Comparison of ENCODE assay signal across 8 cellular contexts in the genomic region with DNA sequence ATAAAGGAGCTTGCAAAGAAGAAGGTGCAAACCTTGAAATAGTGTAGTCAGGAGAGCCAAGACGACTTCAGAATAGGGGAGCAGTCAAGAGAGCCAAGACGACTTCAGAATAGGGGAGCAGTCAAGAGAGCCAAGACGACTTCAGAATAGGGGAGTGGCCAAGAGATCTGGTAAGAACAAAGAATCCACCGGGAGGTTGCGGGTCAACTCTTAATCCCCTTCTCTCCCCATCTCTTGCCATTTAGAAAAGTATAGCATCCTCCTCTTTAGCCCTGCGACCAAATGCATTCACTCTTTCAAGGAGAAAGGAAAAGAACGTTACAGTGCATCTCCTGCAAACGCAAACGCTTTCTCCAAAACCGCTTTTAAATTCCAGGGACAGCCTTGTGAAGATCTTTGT. TPM values are rescaled to one million over a fixed set of nuclear protein-coding genes. Genes with fewer than 3 reads are reported as not detected.
DNase-seq lines count a peak whose midpoint lies in the region; ATAC-seq lines count a peak whose summit lies in the region.

No MANE protein-coding gene starts in this region.

- peak overlapping the region; percentile 67 for H3K27ac ChIP-seq in stomach smooth muscle (ENCODE audit: low read length)

- peaks cover 7 to 11% of the 10 kb centered on the region in 2 donors for H3K36me3 ChIP-seq in stomach smooth muscle (ENCODE audit: control insufficient read depth in 2 of 2, insufficient read depth in 2 of 2, low read length in 2 of 2)

- H3K9ac ChIP-seq in stomach smooth muscle (ENCODE audit: low read length in 2 of 2): peak overlapping the region; percentile 74 to 79

- peak overlapping the region; percentile 89 for H3K4me3 Mint-ChIP-seq in T-helper 1 cell treated with Interleukin-12 subunit alpha and Interleukin-12 subunit beta and Interleukin-4 antibody, amounts not matched to agents 30 μg/mL and 1 μg/mL, for 36 hours
- H3K4me3 Mint-ChIP-seq in activated T-cell treated with anti-CD3 and anti-CD28 coated beads, Interleukin-2, amount 50 U/mL, for 72 hours: peak overlapping the region; percentile 92 to 95

- no peak for ATAC-seq in activated T-cell treated with anti-CD3 and anti-CD28 coated beads, Interleukin-2, amount 50 U/mL, for 72 hours (replicated peaks in 1 of 2)

- no peaks in the 10 kb centered on the region for H3K27me3 Mint-ChIP-seq in T-helper 1 cell treated with Interleukin-12 subunit alpha and Interleukin-12 subunit beta and Interleukin-4 antibody, amounts not matched to agents 30 μg/mL and 1 μg/mL, for 36 hours (ENCODE audit: low read depth)
- H3K27me3 Mint-ChIP-seq in activated T-cell treated with anti-CD3 and anti-CD28 coated beads, Interleukin-2, amount 50 U/mL, for 72 hours (ENCODE audit: low read depth): no peaks in the 10 kb centered on the region

- no peaks in the 10 kb centered on the region for H3K9me3 Mint-ChIP-seq in T-helper 1 cell treated with Interleukin-12 subunit alpha and Interleukin-12 subunit beta and Interleukin-4 antibody, amounts not matched to agents 30 μg/mL and 1 μg/mL, for 36 hours
- H3K9me3 Mint-ChIP-seq in activated T-cell treated with anti-CD3 and anti-CD28 coated beads, Interleukin-2, amount 50 U/mL, for 72 hours: no peaks in the 10 kb centered on the region

- H3K27ac Mint-ChIP-seq in T-helper 1 cell treated with Interleukin-12 subunit alpha and Interleukin-12 subunit beta and Interleukin-4 antibody, amounts not matched to agents 30 μg/mL and 1 μg/mL, for 36 hours: peak overlapping the region; percentile 76
- H3K27ac Mint-ChIP-seq in activated T-cell treated with anti-CD3 and anti-CD28 coated beads, Interleukin-2, amount 50 U/mL, for 72 hours: peak overlapping the region; percentile 76

- H3K4me3 ChIP-seq in iPS-18c (ENCODE audit: insufficient read depth, low read depth, low read length): peak overlapping the region; percentile 72
- H3K4me3 ChIP-seq in stomach smooth muscle (ENCODE audit: low read length in 2 of 2): peak overlapping the region; percentile 85 to 93

- no peak for DNase-seq in T-helper 1 cell
- DNase-seq in activated T-cell treated with anti-CD3 and anti-CD28 coated beads, Interleukin-2, amount 50 U/mL, for 72 hours: no peak
- DNase-seq in LoVo (ENCODE audit: low spot score): no peak
- DNase-seq in GF-D8 (lab: John Stamatoyannopoulos, UW): no peak
- no peak for DNase-seq in epidermal melanocyte (ENCODE audit: insufficient read length, low spot score)

- no peaks in the 10 kb centered on the region for H3K9me3 ChIP-seq in iPS-18c (ENCODE audit: control insufficient read depth, insufficient read depth, low read length)
- no peaks in the 10 kb centered on the region for H3K9me3 ChIP-seq in stomach smooth muscle (ENCODE audit: control insufficient read depth in 2 of 2, low read length in 2 of 2)

- H3K36me3 Mint-ChIP-seq in T-helper 1 cell treated with Interleukin-12 subunit alpha and Interleukin-12 subunit beta and Interleukin-4 antibody, amounts not matched to agents 30 μg/mL and 1 μg/mL, for 36 hours (ENCODE audit: low read depth): peaks cover 10% of the 10 kb centered on the region
- peaks cover 3 to 7% of the 10 kb centered on the region in 2 donors for H3K36me3 Mint-ChIP-seq in activated T-cell treated with anti-CD3 and anti-CD28 coated beads, Interleukin-2, amount 50 U/mL, for 72 hours (ENCODE audit: insufficient read depth in 2 of 2)

- H3K4me1 ChIP-seq in stomach smooth muscle (ENCODE audit: control insufficient read depth, insufficient read depth, low read length): peaks cover 12% of the 10 kb centered on the region

- peaks cover 13% of the 10 kb centered on the region for H3K4me1 Mint-ChIP-seq in T-helper 1 cell treated with Interleukin-12 subunit alpha and Interleukin-12 subunit beta and Interleukin-4 antibody, amounts not matched to agents 30 μg/mL and 1 μg/mL, for 36 hours (ENCODE audit: low read depth)
- peaks cover 39% of the 10 kb centered on the region for H3K4me1 Mint-ChIP-seq in activated T-cell treated with anti-CD3 and anti-CD28 coated beads, Interleukin-2, amount 50 U/mL, for 72 hours (ENCODE audit: low read depth)

- no peaks in the 10 kb centered on the region for H3K27me3 ChIP-seq in stomach smooth muscle (ENCODE audit: control insufficient read depth in 1 of 2, insufficient read depth in 2 of 2, low read length in 2 of 2)

RNA-seq across cellular contexts. Expression of a gene that starts 0.7 kb away (rescaled TPM):
- total RNA-seq in activated T-cell treated with anti-CD3 and anti-CD28 coated beads, Interleukin-2, amount 50 U/mL, for 72 hours: 10 to 100 TPM; 14.6 to 14.9 TPM

RNA-seq across cellular contexts. Expression of a gene that starts 0.8 kb away (rescaled TPM):
- total RNA-seq in activated T-cell treated with anti-CD3 and anti-CD28 coated beads, Interleukin-2, amount 50 U/mL, for 72 hours: 1 to 10 TPM; 3.7 to 3.8 TPM
